Comparison of ENCODE assay signal across 12 cellular contexts in the genomic region with DNA sequence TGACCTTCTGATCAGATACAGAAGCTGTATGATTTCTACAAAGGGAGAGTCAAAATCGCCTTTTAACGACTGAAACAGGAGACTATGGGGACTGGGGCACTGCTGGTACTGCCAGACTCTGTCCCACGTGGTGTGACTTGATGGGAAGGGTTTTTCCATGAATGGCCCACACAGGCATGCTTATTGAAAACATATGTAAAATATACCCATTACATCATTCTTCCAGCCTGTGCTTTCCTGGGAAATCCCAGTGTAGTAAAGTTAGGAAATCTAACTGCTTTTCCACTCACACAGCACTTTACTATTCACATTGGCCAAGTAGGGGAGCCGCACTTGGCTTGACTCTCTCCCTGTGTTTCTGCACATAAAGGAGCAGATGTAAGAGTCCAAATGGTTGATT.
DNase-seq lines count a peak whose midpoint lies in the region; ATAC-seq and TF ChIP-seq lines count a peak whose summit lies in the region.
"Had no signal": no experiment of that assay in that cellular context is flagged by ENCODE, and none has a peak within 500 bp of the region (broad histone marks: within the 10 kb centered on the region; RNA-seq: fewer than 3 reads in every experiment).

No MANE protein-coding gene starts in this region.

- H3K9me2 ChIP-seq in hepatocyte (replicated peaks; ENCODE audit: insufficient read depth) = no peaks in the 10 kb centered on the region

- no peaks in the 10 kb centered on the region for H3K9me3 Mint-ChIP-seq in HFFc6
- H3K9me3 Mint-ChIP-seq in activated T-helper 17 cell treated with anti-CD3 and anti-CD28 coated beads, Interleukin-2, amount 50 U/mL, for 72 hours = no peaks in the 10 kb centered on the region
- H3K9me3 Mint-ChIP-seq: memory B cell had no signal

- TSS peak; percentile 82 for BruUV-seq in mammary epithelial cell (replicated peaks; lab: Mats Ljungman, UMichigan)

- H3K36me3 ChIP-seq in mammary epithelial cell (ENCODE audit: insufficient read depth, low read length) = no peaks in the 10 kb centered on the region
- no peaks in the 10 kb centered on the region for H3K36me3 ChIP-seq in hepatocyte (replicated peaks; ENCODE audit: insufficient read depth, low read depth)
- no peaks in the 10 kb centered on the region for H3K36me3 ChIP-seq in subcutaneous abdominal adipose tissue (ENCODE audit: control insufficient read depth in 5 of 5, insufficient read depth in 5 of 5, low read length in 5 of 5)

- DNase-seq in HFFc6 (peak; percentile 91), mammary epithelial cell (peak; percentile 83), hepatocyte (ENCODE audit: low spot score) (peak; percentile 76), SIG-M5 treated with dmso at 0.1 percent for 504 hours (lab: John Stamatoyannopoulos, UW; ENCODE audit: unreplicated experiment) (no peak)
- DNase-seq: activated T-cell treated with anti-CD3 and anti-CD28 coated beads, Interleukin-2, amount 50 U/mL, for 48 hours; effector memory CD4-positive, alpha-beta T cell; NCI-H446 treated with DMSO at 0.1 percent for 48 hours had no signal

- TF ChIP-seq CTCF in HFFc6 (IDR thresholded peaks at IDR 0.05) = no peak
- no peak for TF ChIP-seq CTCF in mammary epithelial cell (conservative IDR thresholded peaks at IDR 0.05 in 1 of 2, IDR thresholded peaks at IDR 0.05 in 1 of 2; ENCODE audit: extremely low read depth in 1 of 2, insufficient read depth in 1 of 2, low read depth in 1 of 2, low read length in 2 of 2)
- TF ChIP-seq CTCF in hepatocyte (IDR thresholded peaks at IDR 0.05; ENCODE audit: poor library complexity) = no peak

- 13% methylated on average over 4 of the region's 4 CpGs for WGBS in mammary epithelial cell (ENCODE audit: low coverage, missing lambda C conversion rate)
- 48% methylated on average over 4 of the region's 4 CpGs for WGBS in hepatocyte (ENCODE audit: low lambda C conversion rate, missing lambda C conversion rate)

- ATAC-seq in HG03280 (IDR thresholded peaks at IDR 0.05; ENCODE audit: unreplicated experiment) (no peak), HG03521 (IDR thresholded peaks at IDR 0.05; ENCODE audit: unreplicated experiment) (no peak)
- ATAC-seq in activated T-helper 17 cell treated with anti-CD3 and anti-CD28 coated beads, Interleukin-2, amount 50 U/mL, for 72 hours (replicated peaks) = no peak

- H3K27me3 ChIP-seq in mammary epithelial cell (ENCODE audit: insufficient read depth, low read length) (no peaks in the 10 kb centered on the region), hepatocyte (no peaks in the 10 kb centered on the region), subcutaneous abdominal adipose tissue (ENCODE audit: control insufficient read depth in 5 of 5, insufficient read depth in 4 of 5, low read length in 5 of 5) (peaks cover 0 to 3% (median 0%) of the 10 kb centered on the region in 5 donors)

- H3K9me3 ChIP-seq in mammary epithelial cell (replicated peaks; ENCODE audit: insufficient read depth, low read length) (no peaks in the 10 kb centered on the region), hepatocyte (ENCODE audit: low read depth) (no peaks in the 10 kb centered on the region), subcutaneous abdominal adipose tissue (ENCODE audit: control insufficient read depth in 5 of 5, low read length in 5 of 5) (no peaks in the 10 kb centered on the region)

- intact Hi-C loops in mammary epithelial cell (cut with micrococcal nuclease) = loop anchor here (1.0 kb wide), 1 partner anchor 78 kb away; no protein-coding TSS in a partner anchor

- CTCF ChIA-PET in mammary epithelial cell (lab: Charles Lee; ENCODE audit: low non-redundant PET) = no interaction called here

- in situ Hi-C loops in mammary epithelial cell (cut with MboI; ENCODE audit: low sequenced_read_pairs in 2 of 2) = no loop called here

- no peak overlapping the region for H3K4me3 ChIP-seq in mammary epithelial cell (replicated peaks in 1 of 3; ENCODE audit: insufficient read depth in 1 of 3, low read depth in 2 of 3, low read length in 3 of 3)
- no peak overlapping the region for H3K4me3 ChIP-seq in hepatocyte
- H3K4me3 ChIP-seq in subcutaneous abdominal adipose tissue (ENCODE audit: low read depth in 1 of 5, low read length in 5 of 5) = peak overlapping the region in 1 of 5 donors; percentile 28

- no peaks in the 10 kb centered on the region for H3K36me3 Mint-ChIP-seq in HFFc6 (ENCODE audit: low read depth)
- no peaks in the 10 kb centered on the region for H3K36me3 Mint-ChIP-seq in activated T-helper 17 cell treated with anti-CD3 and anti-CD28 coated beads, Interleukin-2, amount 50 U/mL, for 72 hours (ENCODE audit: low read depth)
- H3K36me3 Mint-ChIP-seq: memory B cell had no signal

- peak overlapping the region; percentile 93 for H3K27ac ChIP-seq in mammary epithelial cell (ENCODE audit: insufficient read depth, low read depth, low read length)
- H3K27ac ChIP-seq in hepatocyte = peak overlapping the region; percentile 91
- H3K27ac ChIP-seq in subcutaneous abdominal adipose tissue (ENCODE audit: low read depth, low read length) = peak overlapping the region; percentile 70

- peaks cover 46% of the 10 kb centered on the region for H3K4me1 ChIP-seq in mammary epithelial cell (ENCODE audit: insufficient read depth, low read length)
- H3K4me1 ChIP-seq in hepatocyte (ENCODE audit: insufficient read depth) = peaks cover 8% of the 10 kb centered on the region
- H3K4me1 ChIP-seq in subcutaneous abdominal adipose tissue (ENCODE audit: control insufficient read depth in 5 of 5, insufficient read depth in 5 of 5, low read length in 5 of 5) = peaks cover 2 to 22% (median 8%) of the 10 kb centered on the region in 5 donors

- H3K4me2 ChIP-seq in mammary epithelial cell (ENCODE audit: insufficient read depth, low read depth, low read length) (peak overlapping the region; percentile 42), hepatocyte (peak overlapping the region; percentile 64)

- H3K27me3 Mint-ChIP-seq in HFFc6 (ENCODE audit: insufficient read depth) = peaks cover 4% of the 10 kb centered on the region
- peaks cover 5% of the 10 kb centered on the region for H3K27me3 Mint-ChIP-seq in activated T-helper 17 cell treated with anti-CD3 and anti-CD28 coated beads, Interleukin-2, amount 50 U/mL, for 72 hours

- peaks cover 66% of the 10 kb centered on the region for H3K4me1 Mint-ChIP-seq in HFFc6 (ENCODE audit: low read depth)
- no peaks in the 10 kb centered on the region for H3K4me1 Mint-ChIP-seq in activated T-helper 17 cell treated with anti-CD3 and anti-CD28 coated beads, Interleukin-2, amount 50 U/mL, for 72 hours
- H3K4me1 Mint-ChIP-seq: memory B cell had no signal

- H3K79me2 ChIP-seq in mammary epithelial cell (ENCODE audit: insufficient read depth, low read length) = no peaks in the 10 kb centered on the region
- H3K79me2 ChIP-seq in hepatocyte = no peaks in the 10 kb centered on the region

- H2AFZ ChIP-seq in mammary epithelial cell (ENCODE audit: low read depth, low read length) = peak overlapping the region; percentile 43
- no peak overlapping the region for H2AFZ ChIP-seq in hepatocyte

- dilution Hi-C loops in mammary epithelial cell (cut with HindIII; ENCODE audit: low sequenced_read_pairs) = no loop called here

- H3K9ac ChIP-seq in mammary epithelial cell (ENCODE audit: insufficient read depth, low read length) = peak overlapping the region; percentile 58
- H3K9ac ChIP-seq in subcutaneous abdominal adipose tissue (ENCODE audit: low read length in 5 of 5) = peak overlapping the region in 1 of 5 donors; percentile 65

- H3K27ac Mint-ChIP-seq in HFFc6 = peak overlapping the region; percentile 99
- no peak overlapping the region for H3K27ac Mint-ChIP-seq in activated T-helper 17 cell treated with anti-CD3 and anti-CD28 coated beads, Interleukin-2, amount 50 U/mL, for 72 hours
- H3K27ac Mint-ChIP-seq: memory B cell had no signal

- H3K4me3 Mint-ChIP-seq in HFFc6 = peak overlapping the region; percentile 83
- no peak overlapping the region for H3K4me3 Mint-ChIP-seq in activated T-helper 17 cell treated with anti-CD3 and anti-CD28 coated beads, Interleukin-2, amount 50 U/mL, for 72 hours
- H3K4me3 Mint-ChIP-seq: memory B cell had no signal

- H4K20me1 ChIP-seq in mammary epithelial cell (ENCODE audit: insufficient read depth, low read length) = no peaks in the 10 kb centered on the region
- no peaks in the 10 kb centered on the region for H4K20me1 ChIP-seq in hepatocyte (ENCODE audit: insufficient read depth, poor library complexity, severe bottlenecking)
